ENCODE assay signal across 9 cellular contexts in the genomic region with DNA sequence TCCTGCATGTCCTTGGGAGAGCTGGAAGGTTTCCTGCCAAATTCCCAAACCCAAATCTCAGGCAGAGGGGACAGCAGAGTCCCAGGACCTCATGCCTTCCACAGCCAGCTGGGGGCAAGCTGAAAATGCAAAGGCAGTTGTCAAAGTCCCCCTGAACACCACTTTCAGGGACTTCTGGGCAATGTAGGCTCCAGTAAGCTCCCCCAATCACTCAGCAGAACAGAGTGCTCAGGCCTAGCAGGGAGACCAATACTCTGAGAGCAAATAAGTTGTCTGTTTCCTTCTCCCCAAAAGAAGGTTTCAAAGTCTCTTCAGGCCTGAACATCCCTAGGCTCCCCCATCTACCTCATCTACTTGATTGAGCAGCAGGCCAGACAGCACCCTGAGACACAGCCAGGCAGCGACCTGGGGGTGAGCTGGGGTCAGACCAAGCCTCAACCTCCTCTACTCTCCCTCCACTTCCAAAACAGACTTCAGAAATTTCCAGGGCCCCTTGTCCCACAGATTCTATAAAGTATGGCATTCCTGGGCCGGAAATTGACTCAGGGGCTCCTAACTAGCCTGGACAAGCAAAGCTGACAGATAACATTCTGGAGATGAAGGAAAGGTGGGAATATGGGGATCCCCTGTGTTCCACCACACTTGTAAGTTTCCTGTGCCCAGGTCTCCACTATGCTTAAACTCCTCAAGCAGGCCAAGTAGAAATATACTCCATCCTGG. TPM values are rescaled to one million over a fixed set of nuclear protein-coding genes. Genes with fewer than 3 reads are reported as not detected.
DNase-seq lines count a peak whose midpoint lies in the region; ATAC-seq and TF ChIP-seq lines count a peak whose summit lies in the region.
"Had no signal": no experiment of that assay in that cellular context is flagged by ENCODE, and none has a peak within 500 bp of the region (broad histone marks: within the 10 kb centered on the region; RNA-seq: fewer than 3 reads in every experiment).

No MANE protein-coding gene starts in this region.

- intact Hi-C loops in CD4-positive, alpha-beta memory T cell (cut with micrococcal nuclease) = no loop called here

- H3K4me1 ChIP-seq in CD4-positive, alpha-beta memory T cell (ENCODE audit: insufficient read depth, low read length) = peaks cover 63% of the 10 kb centered on the region
- peaks cover 0 to 61% (median 21%) of the 10 kb centered on the region in 4 donors for H3K4me1 ChIP-seq in Peyer's patch
- peaks cover 34% of the 10 kb centered on the region for H3K4me1 ChIP-seq in osteoblast (ENCODE audit: insufficient read depth, low read length)

- H3K9me3 Mint-ChIP-seq in CD4-positive, alpha-beta memory T cell = peaks cover 0 to 7% (median 0%) of the 10 kb centered on the region in 8 donors

- H3K9me3 ChIP-seq in CD4-positive, alpha-beta memory T cell (ENCODE audit: control insufficient read depth in 1 of 2, low read length in 2 of 2) = no peaks in the 10 kb centered on the region
- H3K9me3 ChIP-seq in Peyer's patch (no peaks in the 10 kb centered on the region), osteoblast (ENCODE audit: low read depth, low read length) (no peaks in the 10 kb centered on the region)

- DNase-seq in CD4-positive, alpha-beta memory T cell = no peak
- DNase-seq in Peyer's patch = no peak
- DNase-seq in epithelial cell of esophagus (ENCODE audit: low read depth) = peak; percentile 77
- DNase-seq in osteoblast (ENCODE audit: insufficient read length, low spot score, missing footprints) = no peak
- no peak for DNase-seq in foreskin melanocyte
- DNase-seq: NCI-H1436 had no signal

- ATAC-seq in GM18870 (IDR thresholded peaks at IDR 0.05; ENCODE audit: unreplicated experiment) = no peak
- no peak for ATAC-seq in HG02852 (IDR thresholded peaks at IDR 0.05; ENCODE audit: unreplicated experiment)
- ATAC-seq in GM18498 (IDR thresholded peaks at IDR 0.05; ENCODE audit: unreplicated experiment) = no peak

- peaks cover 67% of the 10 kb centered on the region for H3K79me2 ChIP-seq in osteoblast (ENCODE audit: insufficient read depth, low read length)

- H3K4me3 ChIP-seq in CD4-positive, alpha-beta memory T cell (ENCODE audit: low read length in 2 of 2) = no peak overlapping the region
- peak overlapping the region; percentile 70 to 86 (median 83) for H3K4me3 ChIP-seq in Peyer's patch
- H3K4me3 ChIP-seq in epithelial cell of esophagus (ENCODE audit: low read length) = peak overlapping the region; percentile 81
- peak overlapping the region; percentile 89 for H3K4me3 ChIP-seq in osteoblast (ENCODE audit: insufficient read depth, low read length)

- H3K27ac Mint-ChIP-seq in CD4-positive, alpha-beta memory T cell = peak overlapping the region; percentile 63 to 100 (median 80)

- no peak for TF ChIP-seq POLR2A in Peyer's patch (IDR thresholded peaks at IDR 0.05)

- peaks cover 3 to 12% of the 10 kb centered on the region in 2 donors for H3K36me3 Mint-ChIP-seq in CD4-positive, alpha-beta memory T cell

- POLR2A ChIA-PET in CD4-positive, alpha-beta memory T cell (lab: Charles Lee; ENCODE audit: partially characterized antibody) = interaction anchor here (1.8 to 8.3 kb wide), 3 partner anchors 13 to 1921 kb away, joined by 3 to 185 read pairs (median 62); a partner anchor contains a TSS

- H3K27ac ChIP-seq in CD4-positive, alpha-beta memory T cell (ENCODE audit: low read depth, low read length) = peak overlapping the region; percentile 1
- H3K27ac ChIP-seq in Peyer's patch (peak overlapping the region in 3 of 4 donors; percentile 92 to 96 (median 94)), osteoblast (ENCODE audit: low read depth, low read length) (peak overlapping the region; percentile 93)

- H2AFZ ChIP-seq in osteoblast (ENCODE audit: low read length) = peak overlapping the region; percentile 49

- peaks cover 50% of the 10 kb centered on the region for H4K20me1 ChIP-seq in osteoblast (ENCODE audit: insufficient read depth, low read length)

- no peaks in the 10 kb centered on the region for H3K36me3 ChIP-seq in CD4-positive, alpha-beta memory T cell (ENCODE audit: insufficient read depth, low read length)
- no peaks in the 10 kb centered on the region for H3K36me3 ChIP-seq in Peyer's patch
- no peaks in the 10 kb centered on the region for H3K36me3 ChIP-seq in osteoblast (ENCODE audit: insufficient read depth, low read length)

- no peak for TF ChIP-seq CTCF in Peyer's patch (IDR thresholded peaks at IDR 0.05)
- no peak for TF ChIP-seq CTCF in epithelial cell of esophagus (IDR thresholded peaks at IDR 0.05; ENCODE audit: insufficient read depth, low read depth, low read length, missing control alignments)
- TF ChIP-seq CTCF in osteoblast (IDR thresholded peaks at IDR 0.05; ENCODE audit: extremely low read depth, low read depth, low read length) = no peak

- CTCF ChIA-PET in CD4-positive, alpha-beta memory T cell (lab: Charles Lee; ENCODE audit: partially characterized antibody) = interaction anchor here (2.6 to 11.0 kb wide), 3 partner anchors 13 to 50 kb away, joined by 7 to 137 read pairs (median 74); no protein-coding TSS in a partner anchor

- no peaks in the 10 kb centered on the region for H3K27me3 Mint-ChIP-seq in CD4-positive, alpha-beta memory T cell

- peak overlapping the region; percentile 95 for H3K4me2 ChIP-seq in osteoblast (ENCODE audit: insufficient read depth, low read length)

- H3K4me1 Mint-ChIP-seq in CD4-positive, alpha-beta memory T cell = peaks cover 47 to 71% (median 61%) of the 10 kb centered on the region in 4 donors

- H3K4me3 Mint-ChIP-seq in CD4-positive, alpha-beta memory T cell = peak overlapping the region; percentile 82 to 95 (median 90)

- H3K27me3 ChIP-seq in CD4-positive, alpha-beta memory T cell (ENCODE audit: insufficient read depth, low read length) = no peaks in the 10 kb centered on the region
- H3K27me3 ChIP-seq in Peyer's patch (no peaks in the 10 kb centered on the region), osteoblast (ENCODE audit: insufficient read depth, low read length) (no peaks in the 10 kb centered on the region)

RNA-seq across cellular contexts. Expression of a gene that starts 1.9 kb away (rescaled TPM):
- total RNA-seq in CD4-positive, alpha-beta memory T cell = 10 to 100 TPM; 11.4 to 13.2 TPM
- polyA plus RNA-seq in CD4-positive, alpha-beta memory T cell = 10 to 100 TPM in 1 of 2 donors, 1 to 10 TPM in 1; 2.1 to 15.0 TPM
- total RNA-seq in Peyer's patch = 10 to 100 TPM in 3 of 4 donors, 1 to 10 TPM in 1; 5.8 to 68.3 (median 48.2) TPM
- 6.2 and 7.6 TPM in 2 replicates for total RNA-seq in osteoblast

Comparison
In these comparisons a context has a peak if more than half of its experiments do, and no peak if none do; other contexts are left out.
1. H3K27ac ChIP-seq: peak in every context shown above with its lines; median percentile 94 in Peyer's patch; 93 in osteoblast; 1 in CD4-positive, alpha-beta memory T cell.
2. H3K4me3 ChIP-seq: peak in Peyer's patch (4 of 4), epithelial cell of esophagus (single experiment) and osteoblast (single experiment); none in CD4-positive, alpha-beta memory T cell (0 of 2).